17 cellular contexts compared by ENCODE assay signal in genomic region chr20:17950670-17951069, GRCh38. TPM values are rescaled to one million over a fixed set of nuclear protein-coding genes. Genes with fewer than 3 reads are reported as not detected.
DNase-seq lines count a peak whose midpoint lies in the region; ATAC-seq and TF ChIP-seq lines count a peak whose summit lies in the region.
"Had no signal": no experiment of that assay in that cellular context is flagged by ENCODE, and none has a peak within 500 bp of the region (broad histone marks: within the 10 kb centered on the region; RNA-seq: fewer than 3 reads in every experiment).

No MANE protein-coding gene starts in this region.

- H3K27me3 ChIP-seq in BLaER1 (no peaks in the 10 kb centered on the region), DOHH2 (ENCODE audit: control insufficient read depth, low read length) (no peaks in the 10 kb centered on the region)
- H3K27me3 ChIP-seq: BE2C had no signal

- DNase-seq in activated naive CD4-positive, alpha-beta T cell treated with anti-CD3 and anti-CD28 coated beads, Interleukin-2, amount 10 ng/mL, durations not matched to agents 7 days and 5 days: no peak
- DNase-seq in activated naive CD4-positive, alpha-beta T cell treated with anti-CD3 and anti-CD28 coated beads for 36 hours: no peak
- DNase-seq in WTC11 (ENCODE audit: low spot score) (no peak), osteocyte (ENCODE audit: extremely low spot score, unreplicated experiment) (no peak), foreskin melanocyte (no peak)
- DNase-seq: ACHN; BE2C; Caco-2; CD4-positive, alpha-beta T cell; DMS153; DMS79; GF-D8; H9 had no signal

- peaks cover 14% of the 10 kb centered on the region for H3K4me1 Mint-ChIP-seq in activated naive CD4-positive, alpha-beta T cell treated with anti-CD3 and anti-CD28 coated beads, Interleukin-2, amount 10 ng/mL, durations not matched to agents 7 days and 5 days
- H3K4me1 Mint-ChIP-seq in activated naive CD4-positive, alpha-beta T cell treated with anti-CD3 and anti-CD28 coated beads for 36 hours (ENCODE audit: low read depth): peaks cover 2% of the 10 kb centered on the region
- H3K4me1 Mint-ChIP-seq in WTC11 (no peaks in the 10 kb centered on the region), osteocyte (ENCODE audit: unreplicated experiment) (peaks cover 9% of the 10 kb centered on the region)
- H3K4me1 Mint-ChIP-seq: H9 had no signal

- no peaks in the 10 kb centered on the region for H3K9me3 ChIP-seq in BLaER1
- H3K9me3 ChIP-seq in DOHH2 (ENCODE audit: control insufficient read depth, insufficient read depth, low read length): no peaks in the 10 kb centered on the region
- H3K9me3 ChIP-seq: BE2C, Caco-2 had no signal

- CTCF ChIA-PET in activated naive CD4-positive, alpha-beta T cell treated with anti-CD3 and anti-CD28 coated beads, Interleukin-2, amount 10 ng/mL, durations not matched to agents 7 days and 5 days (lab: Charles Lee): no interaction called here
- CTCF ChIA-PET in activated naive CD4-positive, alpha-beta T cell treated with anti-CD3 and anti-CD28 coated beads for 36 hours (lab: Charles Lee): interaction anchor here (0.6 kb wide), 1 partner anchor 243 kb away, joined by 3 read pairs; no protein-coding TSS in a partner anchor
- CTCF ChIA-PET in WTC11 (lab: Charles Lee): no interaction called here

- peaks cover 90% of the 10 kb centered on the region for H3F3A ChIP-seq in DOHH2 (ENCODE audit: control insufficient read depth, insufficient read depth)

- H3K4me2 ChIP-seq in BLaER1 (peak overlapping the region; percentile 2; the same call in 1 of the 2 replicates), DOHH2 (ENCODE audit: low read length) (peak overlapping the region; percentile 44)

- H4K20me1 ChIP-seq in BLaER1 (peaks cover 100% of the 10 kb centered on the region), DOHH2 (ENCODE audit: control insufficient read depth, insufficient read depth, low read depth, low read length) (peaks cover 64% of the 10 kb centered on the region)

- no peak overlapping the region for H3K27ac ChIP-seq in BLaER1
- no peak overlapping the region for H3K27ac ChIP-seq in DOHH2 (ENCODE audit: low read depth, low read length)
- H3K27ac ChIP-seq: C4-2B had no signal

- peaks cover 90% of the 10 kb centered on the region for H3K36me3 Mint-ChIP-seq in activated naive CD4-positive, alpha-beta T cell treated with anti-CD3 and anti-CD28 coated beads, Interleukin-2, amount 10 ng/mL, durations not matched to agents 7 days and 5 days
- H3K36me3 Mint-ChIP-seq in activated naive CD4-positive, alpha-beta T cell treated with anti-CD3 and anti-CD28 coated beads for 36 hours (ENCODE audit: low read depth): peaks cover 84% of the 10 kb centered on the region
- H3K36me3 Mint-ChIP-seq in WTC11 (peaks cover 100% of the 10 kb centered on the region), osteocyte (ENCODE audit: unreplicated experiment) (peaks cover 93% of the 10 kb centered on the region)

- no peak overlapping the region for H3K4me3 ChIP-seq in BLaER1
- H3K4me3 ChIP-seq in DOHH2 (ENCODE audit: low read length): no peak overlapping the region

- H3K36me3 ChIP-seq in BLaER1: peaks cover 100% of the 10 kb centered on the region
- peaks cover 100% of the 10 kb centered on the region for H3K36me3 ChIP-seq in DOHH2 (ENCODE audit: control insufficient read depth, low read length)

- peaks cover 100% of the 10 kb centered on the region for H3K4me1 ChIP-seq in BLaER1
- peaks cover 100% of the 10 kb centered on the region for H3K4me1 ChIP-seq in DOHH2 (ENCODE audit: control insufficient read depth, low read length)
- H3K4me1 ChIP-seq: BE2C, Caco-2 had no signal

- intact Hi-C loops in activated naive CD4-positive, alpha-beta T cell treated with anti-CD3 and anti-CD28 coated beads for 36 hours (cut with micrococcal nuclease): no loop called here

- H3K79me2 ChIP-seq in DOHH2 (ENCODE audit: control insufficient read depth, low read length): peaks cover 99% of the 10 kb centered on the region

- H3K27me3 Mint-ChIP-seq in activated naive CD4-positive, alpha-beta T cell treated with anti-CD3 and anti-CD28 coated beads, Interleukin-2, amount 10 ng/mL, durations not matched to agents 7 days and 5 days: no peaks in the 10 kb centered on the region
- H3K27me3 Mint-ChIP-seq in activated naive CD4-positive, alpha-beta T cell treated with anti-CD3 and anti-CD28 coated beads for 36 hours (ENCODE audit: low read depth): no peaks in the 10 kb centered on the region
- H3K27me3 Mint-ChIP-seq in WTC11 (ENCODE audit: low read depth) (no peaks in the 10 kb centered on the region), osteocyte (ENCODE audit: unreplicated experiment) (no peaks in the 10 kb centered on the region)
- H3K27me3 Mint-ChIP-seq: CD4-positive, alpha-beta T cell; IgD-negative memory B cell had no signal

- peak overlapping the region; percentile 28 for H3K27ac Mint-ChIP-seq in activated naive CD4-positive, alpha-beta T cell treated with anti-CD3 and anti-CD28 coated beads, Interleukin-2, amount 10 ng/mL, durations not matched to agents 7 days and 5 days
- no peak overlapping the region for H3K27ac Mint-ChIP-seq in activated naive CD4-positive, alpha-beta T cell treated with anti-CD3 and anti-CD28 coated beads for 36 hours
- H3K27ac Mint-ChIP-seq in WTC11: 0 out of 2 replicates have a peak overlapping the region, but pooled peaks have one; percentile 54
- no peak overlapping the region for H3K27ac Mint-ChIP-seq in osteocyte (ENCODE audit: unreplicated experiment)
- H3K27ac Mint-ChIP-seq: CD4-positive, alpha-beta T cell; IgD-negative memory B cell had no signal

- POLR2A ChIA-PET in WTC11 (lab: Charles Lee): no interaction called here

- H3K9me2 ChIP-seq in DOHH2 (replicated peaks; ENCODE audit: control insufficient read depth, low read length): no peaks in the 10 kb centered on the region

- ATAC-seq in WTC11: no peak

- no peak for TF ChIP-seq CTCF in DOHH2 (IDR thresholded peaks at IDR 0.05; ENCODE audit: low read depth, low read length, poor library complexity, severe bottlenecking)
- TF ChIP-seq CTCF in WTC11 (IDR thresholded peaks at IDR 0.05): no peak
- TF ChIP-seq CTCF in osteocyte (IDR thresholded peaks at IDR 0.05): no peak

- no peak overlapping the region for H3K9ac ChIP-seq in BLaER1

- no peaks in the 10 kb centered on the region for H3K9me3 Mint-ChIP-seq in activated naive CD4-positive, alpha-beta T cell treated with anti-CD3 and anti-CD28 coated beads, Interleukin-2, amount 10 ng/mL, durations not matched to agents 7 days and 5 days
- no peaks in the 10 kb centered on the region for H3K9me3 Mint-ChIP-seq in activated naive CD4-positive, alpha-beta T cell treated with anti-CD3 and anti-CD28 coated beads for 36 hours
- H3K9me3 Mint-ChIP-seq in WTC11: no peaks in the 10 kb centered on the region
- no peaks in the 10 kb centered on the region for H3K9me3 Mint-ChIP-seq in osteocyte (ENCODE audit: unreplicated experiment)
- H3K9me3 Mint-ChIP-seq: CD4-positive, alpha-beta T cell; H9; IgD-negative memory B cell had no signal

- no peak overlapping the region for H3K4me3 Mint-ChIP-seq in activated naive CD4-positive, alpha-beta T cell treated with anti-CD3 and anti-CD28 coated beads, Interleukin-2, amount 10 ng/mL, durations not matched to agents 7 days and 5 days
- no peak overlapping the region for H3K4me3 Mint-ChIP-seq in activated naive CD4-positive, alpha-beta T cell treated with anti-CD3 and anti-CD28 coated beads for 36 hours
- H3K4me3 Mint-ChIP-seq in WTC11: no peak overlapping the region
- no peak overlapping the region for H3K4me3 Mint-ChIP-seq in osteocyte (ENCODE audit: unreplicated experiment)
- H3K4me3 Mint-ChIP-seq: CD4-positive, alpha-beta T cell; H9; IgD-negative memory B cell had no signal

TF ChIP-seq in WTC11, 78 proteins besides CTCF, POLR2A, EP300 and RAD21:
- TF ChIP-seq ZNF423 (CRISPR knock-in tag; IDR thresholded peaks at IDR 0.05): no peak
TF ChIP-seq in WTC11: peak in this region for 0.

RNA-seq across cellular contexts. Expression of gene SNX5, which starts 17.9 kb away (rescaled TPM):
- total RNA-seq in activated naive CD4-positive, alpha-beta T cell treated with anti-CD3 and anti-CD28 coated beads for 36 hours: 100 to 1,000 TPM; 228 to 237 TPM
- total RNA-seq in WTC11 (2021): 172 to 192 TPM (median 173 TPM) in 3 replicates
- 140 and 147 TPM in 2 replicates for total RNA-seq in osteocyte

RNA-seq across cellular contexts. Expression of gene MGME1, which starts 18.1 kb away (rescaled TPM):
- total RNA-seq in activated naive CD4-positive, alpha-beta T cell treated with anti-CD3 and anti-CD28 coated beads for 36 hours: 10 to 100 TPM; 28.7 to 30.6 TPM
- 55.0 to 59.2 TPM (median 56.0 TPM) in 3 replicates for total RNA-seq in WTC11 (2021)
- 38.5 and 40.5 TPM in 2 replicates for total RNA-seq in osteocyte

Comparison
In these comparisons a context has a peak if more than half of its experiments do, and no peak if none do; other contexts are left out.
1. H3K27ac Mint-ChIP-seq: peak in activated naive CD4-positive, alpha-beta T cell treated with anti-CD3 and anti-CD28 coated beads, Interleukin-2, amount 10 ng/mL, durations not matched to agents 7 days and 5 days (single experiment) and WTC11 (single experiment); none in activated naive CD4-positive, alpha-beta T cell treated with anti-CD3 and anti-CD28 coated beads for 36 hours (single experiment) and osteocyte (single experiment).